In the genomic region with DNA sequence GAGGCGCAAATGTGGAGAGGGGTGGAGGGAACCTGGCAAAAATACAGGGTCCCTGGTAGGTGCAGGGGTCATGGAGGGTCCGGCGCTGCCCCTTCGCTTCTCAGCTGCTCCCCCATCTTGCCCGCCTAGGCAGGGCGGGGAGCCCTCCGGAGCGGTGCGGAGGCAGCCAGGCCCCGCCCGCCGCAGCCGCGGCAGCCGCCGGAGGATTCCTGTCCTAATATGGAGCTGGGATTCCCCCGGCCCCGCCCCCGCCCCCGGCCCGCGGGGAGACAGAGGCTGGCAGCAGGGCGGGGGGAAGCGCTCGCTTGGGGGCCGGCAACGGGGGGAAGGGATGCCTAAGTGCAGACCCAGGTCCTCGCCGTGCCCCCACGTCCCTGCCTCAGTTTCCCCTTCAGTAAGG, we compare ENCODE assay signal across 18 cellular contexts. TPM values are rescaled to one million over a fixed set of nuclear protein-coding genes. Genes with fewer than 3 reads are reported as not detected.
A peak's percentile ranks its signal among the peaks of the same experiment; 100 is the strongest.
DNase-seq lines count a peak whose midpoint lies in the region; ATAC-seq and TF ChIP-seq lines count a peak whose summit lies in the region.
"Had no signal": no experiment of that assay in that cellular context is flagged by ENCODE, and none has a peak within 500 bp of the region (broad histone marks: within the 10 kb centered on the region; RNA-seq: fewer than 3 reads in every experiment).

No MANE protein-coding gene starts in this region.

- no peak overlapping the region for H3K4me3 Mint-ChIP-seq in stimulated activated naive CD8-positive, alpha-beta T cell treated with anti-CD3 and anti-CD28 coated beads, Interleukin-15, amount 100 ng/mL, for 72 hours
- H3K4me3 Mint-ChIP-seq in glutamatergic neuron (ENCODE audit: unreplicated experiment): peak overlapping the region; percentile 88
- H3K4me3 Mint-ChIP-seq: naive thymus-derived CD8-positive, alpha-beta T cell had no signal

- H3K27ac Mint-ChIP-seq in stimulated activated naive CD8-positive, alpha-beta T cell treated with anti-CD3 and anti-CD28 coated beads, Interleukin-15, amount 100 ng/mL, for 72 hours: no peak overlapping the region
- H3K27ac Mint-ChIP-seq in glutamatergic neuron (ENCODE audit: unreplicated experiment): peak overlapping the region; percentile 46

- no peak overlapping the region for H3K4me3 ChIP-seq in Peyer's patch
- H3K4me3 ChIP-seq: GM23248, sigmoid colon, stomach had no signal

- H3K36me3 ChIP-seq in Peyer's patch: peaks cover 0 to 5% (median 0%) of the 10 kb centered on the region in 3 donors

- peak; percentile 16 for DNase-seq in stimulated activated naive CD8-positive, alpha-beta T cell treated with anti-CD3 and anti-CD28 coated beads, Interleukin-15, Interleukin-2, amounts not matched to agents 100 U/mL and 50 U/mL, for 24 hours
- DNase-seq in stimulated activated naive CD8-positive, alpha-beta T cell treated with anti-CD3 and anti-CD28 coated beads, Interleukin-15, amount 100 ng/mL, for 72 hours: no peak
- DNase-seq in NCI-H510A (lab: John Stamatoyannopoulos, UW) (peak; percentile 28), glutamatergic neuron (peak; percentile 81), Peyer's patch (no peak), Kasumi-1 (lab: John Stamatoyannopoulos, UW) (no peak)
- DNase-seq: activated naive CD4-positive, alpha-beta T cell treated with Interleukin-2 at 50 U/mL for 16 hours; GM23248; naive thymus-derived CD8-positive, alpha-beta T cell; NK-92 treated with Interleukin-12 subunit alpha and Interleukin-12 subunit beta, amount 100 ng/mL, for 24 hours; Right ventricle myocardium superior; sigmoid colon; stomach had no signal

- H3K27ac ChIP-seq in Peyer's patch: no peak overlapping the region
- H3K27ac ChIP-seq: GM23248 had no signal

- no peaks in the 10 kb centered on the region for H3K36me3 Mint-ChIP-seq in glutamatergic neuron (ENCODE audit: unreplicated experiment)

- H3K9me3 Mint-ChIP-seq in stimulated activated naive CD8-positive, alpha-beta T cell treated with anti-CD3 and anti-CD28 coated beads, Interleukin-15, amount 100 ng/mL, for 72 hours: peaks cover 0 to 28% of the 10 kb centered on the region in 2 donors
- peaks cover 11% of the 10 kb centered on the region for H3K9me3 Mint-ChIP-seq in glutamatergic neuron (ENCODE audit: unreplicated experiment)

- no peak for TF ChIP-seq POLR2A in Peyer's patch (IDR thresholded peaks at IDR 0.05)

- no peaks in the 10 kb centered on the region for H3K9me3 ChIP-seq in Peyer's patch
- H3K9me3 ChIP-seq: sigmoid colon, stomach had no signal

- H3K27me3 ChIP-seq in Peyer's patch: no peaks in the 10 kb centered on the region
- H3K27me3 ChIP-seq: sigmoid colon had no signal

- peaks cover 68% of the 10 kb centered on the region for H3K27me3 Mint-ChIP-seq in stimulated activated naive CD8-positive, alpha-beta T cell treated with anti-CD3 and anti-CD28 coated beads, Interleukin-15, amount 100 ng/mL, for 72 hours
- peaks cover 27% of the 10 kb centered on the region for H3K27me3 Mint-ChIP-seq in glutamatergic neuron (ENCODE audit: unreplicated experiment)

- H3K4me1 ChIP-seq in Peyer's patch: peaks cover 0 to 4% (median 0%) of the 10 kb centered on the region in 4 donors

- ATAC-seq in stimulated activated naive CD8-positive, alpha-beta T cell treated with anti-CD3 and anti-CD28 coated beads, Interleukin-15, Interleukin-2, amounts not matched to agents 100 U/mL and 50 U/mL, for 24 hours: no peak
- ATAC-seq in stimulated activated naive CD8-positive, alpha-beta T cell treated with anti-CD3 and anti-CD28 coated beads, Interleukin-15, amount 100 ng/mL, for 72 hours: no peak
- ATAC-seq in HG03565 (IDR thresholded peaks at IDR 0.05; ENCODE audit: unreplicated experiment): no peak
- ATAC-seq in GM18907 (IDR thresholded peaks at IDR 0.05; ENCODE audit: unreplicated experiment): no peak
- ATAC-seq: naive thymus-derived CD8-positive, alpha-beta T cell had no signal

- TF ChIP-seq CTCF in glutamatergic neuron (IDR thresholded peaks at IDR 0.05; ENCODE audit: partially characterized antibody, unreplicated experiment) (no peak), Peyer's patch (IDR thresholded peaks at IDR 0.05) (no peak)

- peaks cover 38% of the 10 kb centered on the region for H3K4me1 Mint-ChIP-seq in stimulated activated naive CD8-positive, alpha-beta T cell treated with anti-CD3 and anti-CD28 coated beads, Interleukin-15, amount 100 ng/mL, for 72 hours
- H3K4me1 Mint-ChIP-seq in glutamatergic neuron (ENCODE audit: low read depth, unreplicated experiment): peaks cover 23% of the 10 kb centered on the region

RNA-seq across cellular contexts. Expression of a gene that starts 1.0 kb away (rescaled TPM):
- total RNA-seq in glutamatergic neuron (ENCODE audit: unreplicated experiment) (0.78 TPM), Peyer's patch (not detected)
- total RNA-seq: bronchial epithelial cell; GM23248; liver; MCF 10A; naive thymus-derived CD8-positive, alpha-beta T cell; Right ventricle myocardium superior had no signal

RNA-seq across cellular contexts. Expression of a gene that starts 18.8 kb away (rescaled TPM):
- 27.5 TPM for total RNA-seq in glutamatergic neuron (ENCODE audit: unreplicated experiment)
- 10 to 100 TPM; 24.7 to 34.9 (median 28.9) TPM for total RNA-seq in Peyer's patch

RNA-seq across cellular contexts. Expression of a gene that starts 46.9 kb away (rescaled TPM):
- total RNA-seq in glutamatergic neuron (ENCODE audit: unreplicated experiment) (7.7 TPM), Peyer's patch (10 to 100 TPM in 2 of 4 donors, 1 to 10 TPM in 2; 5.6 to 11.6 (median 10.0) TPM)

RNA-seq across cellular contexts. Expression of a gene that starts 48.3 kb away (rescaled TPM):
- total RNA-seq in glutamatergic neuron (ENCODE audit: unreplicated experiment) (2.8 TPM), Peyer's patch (10 to 100 TPM in 3 of 4 donors, 1 to 10 TPM in 1; 7.4 to 21.6 (median 17.1) TPM)
- total RNA-seq: GM23248 had no signal

Comparison
In these comparisons a context has a peak if more than half of its experiments do, and no peak if none do; other contexts are left out.
1. DNase-seq: peak in stimulated activated naive CD8-positive, alpha-beta T cell treated with anti-CD3 and anti-CD28 coated beads, Interleukin-15, Interleukin-2, amounts not matched to agents 100 U/mL and 50 U/mL, for 24 hours (single experiment), NCI-H510A (single experiment) and glutamatergic neuron (single experiment); none in stimulated activated naive CD8-positive, alpha-beta T cell treated with anti-CD3 and anti-CD28 coated beads, Interleukin-15, amount 100 ng/mL, for 72 hours (0 of 2), Peyer's patch (0 of 3) and Kasumi-1 (0 of 2).